In the genomic region with DNA sequence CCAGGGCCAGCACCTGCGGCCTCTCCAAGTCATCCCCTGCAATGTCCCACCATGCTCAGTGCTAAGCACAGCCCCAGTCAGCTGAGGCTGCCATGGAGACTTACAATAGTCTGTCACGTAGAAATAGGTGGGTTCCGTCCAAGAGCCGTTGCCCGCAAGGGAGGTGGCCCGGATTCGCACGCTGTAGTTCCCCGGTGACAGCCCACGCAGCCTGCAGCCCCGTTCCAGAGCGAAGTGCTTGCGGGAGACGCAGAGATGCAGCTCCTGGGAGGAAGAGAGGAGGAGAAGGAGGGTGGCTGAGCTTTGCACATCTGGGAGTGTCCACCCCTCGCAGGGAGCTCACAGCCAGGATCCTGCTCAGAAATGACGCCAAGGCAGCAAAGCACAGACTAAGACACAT, we compare ENCODE assay signal across 27 cellular contexts.
"Had no signal": no experiment of that assay in that cellular context is flagged by ENCODE, and none has a peak within 500 bp of the region (broad histone marks: within the 10 kb centered on the region; RNA-seq: fewer than 3 reads in every experiment).

No MANE protein-coding gene starts in this region.

- H3K9me3 Mint-ChIP-seq: effector memory CD8-positive, alpha-beta T cell; memory B cell had no signal

- DNase-seq: cerebellar nuclear complex; colonic mucosa; cortex of kidney; effector CD8-positive, alpha-beta T cell; effector memory CD8-positive, alpha-beta T cell; endodermal cell; erythroblast; esophagus squamous epithelium; foreskin fibroblast; foreskin melanocyte; gastrocnemius medialis; glutamatergic neuron; head of caudate nucleus; heart right ventricle; hippocampal formation; left cardiac atrium; left lung; left ventricle myocardium superior; mammary epithelial cell; mesendoderm; mucosa of descending colon had no signal

- H3K4me3 ChIP-seq: colonic mucosa, esophagus squamous epithelium, gastrocnemius medialis, heart right ventricle, left lung, lung, mucosa of descending colon had no signal

- H3K4me1 Mint-ChIP-seq: endodermal cell, memory B cell, mesothelial cell of epicardium had no signal

- H3K4me1 ChIP-seq: esophagus squamous epithelium, left lung had no signal

- H3K9me3 ChIP-seq: colonic mucosa, esophagus squamous epithelium, gastrocnemius medialis, left lung, mucosa of descending colon had no signal

- H3K27me3 Mint-ChIP-seq: dendritic cell treated with granulocyte-macrophage colony-stimulating factor and Interleukin-4, amounts not matched to agents 40 ng/mL and 50 ng/mL, for 4 days; memory B cell had no signal

- ATAC-seq: effector memory CD8-positive, alpha-beta T cell; esophagus mucosa; gastrocnemius medialis; heart right ventricle; left cardiac atrium; left lung; left ventricle myocardium superior; mucosa of descending colon had no signal

- H3K27me3 ChIP-seq: colonic mucosa, esophagus squamous epithelium, gastrocnemius medialis, heart right ventricle, left lung had no signal

- H3K27ac Mint-ChIP-seq: dendritic cell treated with granulocyte-macrophage colony-stimulating factor and Interleukin-4, amounts not matched to agents 40 ng/mL and 50 ng/mL, for 4 days; effector memory CD8-positive, alpha-beta T cell; endodermal cell; memory B cell; mesothelial cell of epicardium had no signal

- H3K27ac ChIP-seq: colonic mucosa, epithelial cell of prostate, esophagus squamous epithelium, heart right ventricle, left lung had no signal

- H3K4me3 Mint-ChIP-seq: dendritic cell treated with granulocyte-macrophage colony-stimulating factor and Interleukin-4, amounts not matched to agents 40 ng/mL and 50 ng/mL, for 4 days; effector memory CD8-positive, alpha-beta T cell; endodermal cell; memory B cell; mesothelial cell of epicardium had no signal
